Comparison of ENCODE assay signal across 22 cellular contexts in the genomic region with DNA sequence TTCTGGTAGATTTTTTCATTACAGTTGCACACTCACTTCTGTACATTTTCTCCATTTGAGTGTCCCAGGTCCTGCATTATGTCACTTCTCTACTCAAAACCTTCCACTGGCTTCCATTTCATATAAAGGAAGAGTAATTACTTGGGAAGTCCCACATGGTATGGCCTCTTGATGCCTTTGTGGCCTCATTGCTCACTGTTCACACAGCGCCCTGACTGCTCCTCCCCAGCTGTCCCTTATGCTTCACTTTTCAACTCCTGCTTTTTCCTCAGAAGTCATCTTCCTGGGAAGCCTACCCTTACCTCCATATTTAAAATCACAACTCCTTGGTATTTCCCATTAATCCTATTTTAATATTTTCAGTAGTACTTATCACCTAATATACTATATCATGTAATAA. TPM values are rescaled to one million over a fixed set of nuclear protein-coding genes. Genes with fewer than 3 reads are reported as not detected.
"Had no signal": no experiment of that assay in that cellular context is flagged by ENCODE, and none has a peak within 500 bp of the region (broad histone marks: within the 10 kb centered on the region; RNA-seq: fewer than 3 reads in every experiment).

No MANE protein-coding gene starts in this region.

- H3K4me1 ChIP-seq: foreskin keratinocyte, left ventricle myocardium inferior, lower lobe of right lung, parathyroid adenoma, prostate gland, right lobe of liver, spleen, testis, transverse colon had no signal

- H3K4me1 Mint-ChIP-seq: memory B cell; stimulated activated memory B cell treated with anti-CD40 and anti-IgM and Interleukin-4, amounts not matched to agents 10 μg/mL and 1 μg/mL and 100 μg/mL, for 72 hours; stimulated activated naive CD8-positive, alpha-beta T cell treated with anti-CD3 and anti-CD28 coated beads, Interleukin-15, amount 100 ng/mL, for 72 hours had no signal

- H3K9me3 ChIP-seq: lower lobe of right lung, prostate gland, right lobe of liver, testis had no signal

- H3K36me3 ChIP-seq: left ventricle myocardium inferior, lower lobe of right lung, prostate gland, right lobe of liver, spleen, transverse colon had no signal

- H3K27me3 ChIP-seq: foreskin keratinocyte, hepatocyte, right lobe of liver, spleen, testis had no signal

- H3K27ac ChIP-seq: foreskin keratinocyte, hepatocyte, left ventricle myocardium inferior, lower lobe of right lung, parathyroid adenoma, prostate gland, right lobe of liver, spleen, transverse colon had no signal

- DNase-seq: erythroblast; foreskin keratinocyte; head of caudate nucleus; kidney; left cardiac atrium; left ventricle myocardium inferior; lower lobe of right lung; right lobe of liver; spleen; stimulated activated CD4-positive, alpha-beta T cell treated with anti-CD3 and anti-CD28 coated beads, Interleukin-15, amount 100 ng/mL, for 24 hours; stimulated activated CD4-positive, alpha-beta T cell treated with anti-CD3 and anti-CD28 coated beads, Interleukin-1b, Interleukin-23, amount 100 ng/mL, for 48 hours; stimulated activated CD4-positive, alpha-beta T cell treated with anti-CD3 and anti-CD28 coated beads, Interleukin-4, amount 100 ng/mL, for 24 hours; stimulated activated naive CD8-positive, alpha-beta T cell treated with anti-CD3 and anti-CD28 coated beads, Interleukin-15, amount 100 ng/mL, for 72 hours; testis; transverse colon had no signal

- H3K4me3 ChIP-seq: hepatocyte, left ventricle myocardium inferior, lower lobe of right lung, prostate gland, right lobe of liver, spleen, testis, transverse colon had no signal

- H3K27ac Mint-ChIP-seq: memory B cell; mesothelial cell of epicardium; natural killer cell treated with Interleukin-12 subunit alpha and Interleukin-12 subunit beta and Interleukin-15 and Interleukin-18, amount 100 ng/mL, for 72 hours; stimulated activated memory B cell treated with anti-CD40 and anti-IgM and Interleukin-4, amounts not matched to agents 10 μg/mL and 1 μg/mL and 100 μg/mL, for 72 hours; stimulated activated naive CD8-positive, alpha-beta T cell treated with anti-CD3 and anti-CD28 coated beads, Interleukin-15, amount 100 ng/mL, for 72 hours had no signal

- H3K4me2 ChIP-seq: hepatocyte had no signal

- H3K9ac ChIP-seq: parathyroid adenoma had no signal

- H2AFZ ChIP-seq: hepatocyte, parathyroid adenoma had no signal

- H3K36me3 Mint-ChIP-seq: memory B cell; natural killer cell treated with Interleukin-12 subunit alpha and Interleukin-12 subunit beta and Interleukin-15 and Interleukin-18, amount 100 ng/mL, for 72 hours; stimulated activated memory B cell treated with anti-CD40 and anti-IgM and Interleukin-4, amounts not matched to agents 10 μg/mL and 1 μg/mL and 100 μg/mL, for 72 hours had no signal

- FAIRE-seq: kidney had no signal

- H3K27me3 Mint-ChIP-seq: memory B cell; natural killer cell treated with Interleukin-12 subunit alpha and Interleukin-12 subunit beta and Interleukin-15 and Interleukin-18, amount 100 ng/mL, for 72 hours; stimulated activated memory B cell treated with anti-CD40 and anti-IgM and Interleukin-4, amounts not matched to agents 10 μg/mL and 1 μg/mL and 100 μg/mL, for 72 hours; stimulated activated naive CD8-positive, alpha-beta T cell treated with anti-CD3 and anti-CD28 coated beads, Interleukin-15, amount 100 ng/mL, for 72 hours had no signal

- H3K79me2 ChIP-seq: parathyroid adenoma had no signal

- H3K4me3 Mint-ChIP-seq: memory B cell; mesothelial cell of epicardium; natural killer cell treated with Interleukin-12 subunit alpha and Interleukin-12 subunit beta and Interleukin-15 and Interleukin-18, amount 100 ng/mL, for 72 hours; stimulated activated memory B cell treated with anti-CD40 and anti-IgM and Interleukin-4, amounts not matched to agents 10 μg/mL and 1 μg/mL and 100 μg/mL, for 72 hours; stimulated activated naive CD8-positive, alpha-beta T cell treated with anti-CD3 and anti-CD28 coated beads, Interleukin-15, amount 100 ng/mL, for 72 hours had no signal

- ATAC-seq: foreskin keratinocyte; left cardiac atrium; lower lobe of right lung; natural killer cell treated with Interleukin-12 subunit alpha and Interleukin-12 subunit beta and Interleukin-15 and Interleukin-18, amount 100 ng/mL, for 72 hours; right lobe of liver; stimulated activated memory B cell treated with anti-CD40 and anti-IgM and Interleukin-4, amounts not matched to agents 10 μg/mL and 1 μg/mL and 100 μg/mL, for 72 hours; stimulated activated naive CD8-positive, alpha-beta T cell treated with anti-CD3 and anti-CD28 coated beads, Interleukin-15, amount 100 ng/mL, for 72 hours had no signal

RNA-seq across cellular contexts. Expression of a gene that starts 24.7 kb away (rescaled TPM):
- total RNA-seq: natural killer cell treated with Interleukin-12 subunit alpha and Interleukin-12 subunit beta and Interleukin-15 and Interleukin-18, amount 100 ng/mL, for 72 hours had no signal
